ENCODE assay signal across 12 cellular contexts in the genomic region with DNA sequence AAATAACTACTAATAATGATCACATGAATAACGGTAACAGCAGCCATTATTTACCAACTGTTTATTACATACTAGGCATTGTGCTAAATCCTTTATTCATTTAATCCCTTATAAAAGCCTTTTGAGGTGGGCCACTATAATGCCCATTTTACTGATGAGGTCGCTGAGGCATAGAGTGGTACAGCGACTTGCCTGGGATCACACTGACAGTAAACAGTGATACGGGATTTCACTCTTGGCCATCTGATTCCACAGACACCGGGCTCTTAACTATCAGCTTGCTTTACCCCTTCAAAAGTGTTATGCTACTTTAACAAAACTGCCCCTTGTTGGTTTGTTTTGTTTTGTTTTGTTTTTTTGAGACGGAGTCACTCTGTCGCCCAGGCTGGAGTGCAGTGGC. TPM values are rescaled to one million over a fixed set of nuclear protein-coding genes. Genes with fewer than 3 reads are reported as not detected.
A peak's percentile ranks its signal among the peaks of the same experiment; 100 is the strongest.
DNase-seq lines count a peak whose midpoint lies in the region; ATAC-seq and TF ChIP-seq lines count a peak whose summit lies in the region.
"Had no signal": no experiment of that assay in that cellular context is flagged by ENCODE, and none has a peak within 500 bp of the region (broad histone marks: within the 10 kb centered on the region; RNA-seq: fewer than 3 reads in every experiment).

No MANE protein-coding gene starts in this region.

- H3K27me3 ChIP-seq in lower lobe of right lung (ENCODE audit: low read depth), result no peaks in the 10 kb centered on the region
- no peaks in the 10 kb centered on the region for H3K27me3 ChIP-seq in transverse colon
- no peaks in the 10 kb centered on the region for H3K27me3 ChIP-seq in gastroesophageal sphincter
- H3K27me3 ChIP-seq: BE2C had no signal

- ATAC-seq in activated B cell treated with CpG ODN at 0.5 μM for 24 hours (ENCODE audit: low read depth), result no peak
- no peak for ATAC-seq in lower lobe of right lung
- no peak for ATAC-seq in gastroesophageal sphincter
- no peak for ATAC-seq in GM21447 (IDR thresholded peaks at IDR 0.05; ENCODE audit: unreplicated experiment)

- H3K27ac Mint-ChIP-seq in activated naive CD4-positive, alpha-beta T cell treated with anti-CD3 and anti-CD28 coated beads for 36 hours, result peak overlapping the region; percentile 90
- H3K27ac Mint-ChIP-seq in activated B cell treated with CpG ODN at 0.5 μM for 24 hours, result peak overlapping the region; percentile 94

- in situ Hi-C loops in transverse colon (cut with MboI; ENCODE audit: low pct_ligation_motif_present in 1 of 4, low pct_unique_long_range_greater_than_20kb in 1 of 4, low sequenced_read_pairs in 3 of 4), result loop anchor here in 1 of 4 donors (25.0 kb wide), 1 partner anchor 105 kb away; no protein-coding TSS in a partner anchor

- H3K27ac ChIP-seq in lower lobe of right lung, result peak overlapping the region; percentile 24
- H3K27ac ChIP-seq in transverse colon, result peak overlapping the region; percentile 10 to 42 (median 30)
- no peak overlapping the region for H3K27ac ChIP-seq in gastroesophageal sphincter

- no peak for DNase-seq in activated naive CD4-positive, alpha-beta T cell treated with anti-CD3 and anti-CD28 coated beads for 36 hours
- no peak for DNase-seq in activated naive CD4-positive, alpha-beta T cell (lab: John Stamatoyannopoulos, UW)
- DNase-seq in activated B cell treated with CpG ODN at 0.5 μM for 24 hours (no peak), lower lobe of right lung (no peak), transverse colon (no peak), NCI-H1417 treated with DMSO at 0.1 percent for 48 hours (lab: John Stamatoyannopoulos, UW) (no peak)
- DNase-seq: BE2C, islet precursor cell, NCI-H2029 treated with DMSO at 0.1 percent for 48 hours, occipital lobe had no signal

- H3K9me3 ChIP-seq in lower lobe of right lung, result no peaks in the 10 kb centered on the region
- H3K9me3 ChIP-seq in transverse colon, result no peaks in the 10 kb centered on the region
- H3K9me3 ChIP-seq in gastroesophageal sphincter, result no peaks in the 10 kb centered on the region
- H3K9me3 ChIP-seq: BE2C had no signal

- peaks cover 4% of the 10 kb centered on the region for H3K36me3 Mint-ChIP-seq in activated naive CD4-positive, alpha-beta T cell treated with anti-CD3 and anti-CD28 coated beads for 36 hours (ENCODE audit: low read depth)
- peaks cover 20% of the 10 kb centered on the region for H3K36me3 Mint-ChIP-seq in activated B cell treated with CpG ODN at 0.5 μM for 24 hours (ENCODE audit: low read depth)

- TF ChIP-seq POLR2A in transverse colon (IDR thresholded peaks at IDR 0.05) (no peak), gastroesophageal sphincter (IDR thresholded peaks at IDR 0.05) (no peak)

- CTCF ChIA-PET in activated naive CD4-positive, alpha-beta T cell treated with anti-CD3 and anti-CD28 coated beads for 36 hours (lab: Charles Lee), result interaction anchor here (2.2 kb wide), 1 partner anchor 11 kb away, joined by 7 read pairs; no protein-coding TSS in a partner anchor
- CTCF ChIA-PET in activated B cell treated with CpG ODN at 0.5 μM for 24 hours (lab: Charles Lee), result interaction anchor here (1.4 kb wide), 1 partner anchor 344 kb away, joined by 3 read pairs; the partner anchor contains the start of gene STX16

- H3K4me3 ChIP-seq in lower lobe of right lung (peak overlapping the region; percentile 4), transverse colon (no peak overlapping the region), gastroesophageal sphincter (no peak overlapping the region)

- peaks cover 12% of the 10 kb centered on the region for H3K36me3 ChIP-seq in lower lobe of right lung
- no peaks in the 10 kb centered on the region for H3K36me3 ChIP-seq in transverse colon
- H3K36me3 ChIP-seq in gastroesophageal sphincter, result no peaks in the 10 kb centered on the region

- H3K4me1 ChIP-seq in lower lobe of right lung, result peaks cover 44% of the 10 kb centered on the region
- peaks cover 9 to 45% (median 29%) of the 10 kb centered on the region in 4 donors for H3K4me1 ChIP-seq in transverse colon
- peaks cover 0 to 45% (median 5%) of the 10 kb centered on the region in 3 donors for H3K4me1 ChIP-seq in gastroesophageal sphincter

- no peak for TF ChIP-seq EP300 in transverse colon (IDR thresholded peaks at IDR 0.05; ENCODE audit: low read depth)
- TF ChIP-seq EP300 in gastroesophageal sphincter (IDR thresholded peaks at IDR 0.05), result no peak

- intact Hi-C loops in activated naive CD4-positive, alpha-beta T cell treated with anti-CD3 and anti-CD28 coated beads for 36 hours (cut with micrococcal nuclease), result loop anchor here (1.0 to 10.0 kb wide), 10 partner anchors 54 to 1635 kb away; partner anchors contain the start of genes ATP5F1E, FAM217B, PPP1R3D and ZNF831
- intact Hi-C loops in activated B cell treated with CpG ODN at 0.5 μM for 24 hours (cut with micrococcal nuclease), result loop anchor here (1.0 to 10.0 kb wide), 6 partner anchors 152 to 1915 kb away; partner anchors contain the start of genes AURKA, CSTF1, CTSZ and PMEPA1
- intact Hi-C loops in lower lobe of right lung (cut with DNase I), result no loop called here
- intact Hi-C loops in transverse colon (cut with DNase I; ENCODE audit: low total_unique reads), result no loop called here

- H3K4me1 Mint-ChIP-seq in activated naive CD4-positive, alpha-beta T cell treated with anti-CD3 and anti-CD28 coated beads for 36 hours (ENCODE audit: low read depth), result peaks cover 56% of the 10 kb centered on the region
- H3K4me1 Mint-ChIP-seq in activated B cell treated with CpG ODN at 0.5 μM for 24 hours, result peaks cover 51% of the 10 kb centered on the region

- peak overlapping the region; percentile 58 for H3K4me3 Mint-ChIP-seq in activated naive CD4-positive, alpha-beta T cell treated with anti-CD3 and anti-CD28 coated beads for 36 hours
- peak overlapping the region; percentile 73 for H3K4me3 Mint-ChIP-seq in activated B cell treated with CpG ODN at 0.5 μM for 24 hours

- H3K9me3 Mint-ChIP-seq in activated naive CD4-positive, alpha-beta T cell treated with anti-CD3 and anti-CD28 coated beads for 36 hours, result no peaks in the 10 kb centered on the region
- no peaks in the 10 kb centered on the region for H3K9me3 Mint-ChIP-seq in activated B cell treated with CpG ODN at 0.5 μM for 24 hours

- TF ChIP-seq CTCF in activated B cell treated with CpG ODN at 0.5 μM for 24 hours (IDR thresholded peaks at IDR 0.05), result no peak
- no peak for TF ChIP-seq CTCF in lower lobe of right lung (IDR thresholded peaks at IDR 0.05)
- no peak for TF ChIP-seq CTCF in transverse colon (IDR thresholded peaks at IDR 0.05)
- TF ChIP-seq CTCF in gastroesophageal sphincter (IDR thresholded peaks at IDR 0.05), result no peak

- WGBS in transverse colon (ENCODE audit: low coverage in 1 of 2), 2 donors, result 83 to 88% methylated on average over 1 to 7 of the region's 7 CpGs
- 90 to 95% methylated on average over 4 to 5 of the region's 7 CpGs for WGBS in gastroesophageal sphincter (ENCODE audit: low coverage in 1 of 2), 2 donors

- POLR2A ChIA-PET in activated B cell treated with CpG ODN at 0.5 μM for 24 hours (lab: Charles Lee), result interaction anchor here (0.6 to 3.2 kb wide), 6 partner anchors 10 to 915 kb away, joined by 4 to 27 read pairs (median 7); partner anchors contain the start of genes STX16 and VAPB

- H3K27me3 Mint-ChIP-seq in activated naive CD4-positive, alpha-beta T cell treated with anti-CD3 and anti-CD28 coated beads for 36 hours (ENCODE audit: low read depth), result no peaks in the 10 kb centered on the region
- H3K27me3 Mint-ChIP-seq in activated B cell treated with CpG ODN at 0.5 μM for 24 hours, result no peaks in the 10 kb centered on the region

RNA-seq across cellular contexts. Expression of gene RAB22A, which starts 2.2 kb away (rescaled TPM):
- 1 to 10 TPM; 9.3 to 9.8 TPM for total RNA-seq in activated naive CD4-positive, alpha-beta T cell treated with anti-CD3 and anti-CD28 coated beads for 36 hours
- 14.4 and 15.7 TPM in 2 replicates for total RNA-seq in activated B cell treated with CpG ODN at 0.5 μM for 24 hours
- 22.6 TPM for total RNA-seq in lower lobe of right lung
- total RNA-seq in transverse colon, result 10 to 100 TPM in 3 of 4 donors, 1 to 10 TPM in 1; 4.2 to 25.9 (median 20.7) TPM
- total RNA-seq in gastroesophageal sphincter, result 10 to 100 TPM; 23.2 to 26.8 (median 25.6) TPM

Comparison
In these comparisons a context has a peak if more than half of its experiments do, and no peak if none do; other contexts are left out.
1. H3K27ac ChIP-seq: peak in lower lobe of right lung (single experiment) and transverse colon (4 of 4); none in gastroesophageal sphincter (0 of 4).
2. intact Hi-C loops: an anchor here in activated naive CD4-positive, alpha-beta T cell treated with anti-CD3 and anti-CD28 coated beads for 36 hours (1.0 to 10.0 kb wide) and activated B cell treated with CpG ODN at 0.5 μM for 24 hours (1.0 to 10.0 kb wide); none called in lower lobe of right lung and transverse colon.